12 cellular contexts compared by ENCODE assay signal in genomic region chr5:54900906-54901725, GRCh38.
A peak's percentile ranks its signal among the peaks of the same experiment; 100 is the strongest.
DNase-seq lines count a peak whose midpoint lies in the region; ATAC-seq, FAIRE-seq and TF ChIP-seq lines count a peak whose summit lies in the region.
"Had no signal": no experiment of that assay in that cellular context is flagged by ENCODE, and none has a peak within 500 bp of the region (broad histone marks: within the 10 kb centered on the region; RNA-seq: fewer than 3 reads in every experiment).

No MANE protein-coding gene starts in this region.

- no peak for TF ChIP-seq CTCF in AG04450 (IDR thresholded peaks at IDR 0.05; ENCODE audit: low read depth, low read length)
- no peak for TF ChIP-seq CTCF in choroid plexus epithelial cell (conservative IDR thresholded peaks at IDR 0.05; ENCODE audit: low read depth, low read length)

- DNase-seq in AG04450 (ENCODE audit: low read depth, low spot score) (peak; percentile 83), HTR-8/SVneo (ENCODE audit: insufficient read length, low spot score) (no peak), choroid plexus epithelial cell (ENCODE audit: low read depth) (peak; percentile 97), mesendoderm (no peak), middle frontal gyrus (ENCODE audit: extremely low spot score, low spot score) (no peak)
- DNase-seq: activated CD8-positive, alpha-beta T cell treated with anti-CD3 and anti-CD28 coated beads for 36 hours; COR-L47; H7; NCI-H1417 treated with DMSO at 0.1 percent for 48 hours had no signal

- H3K4me3 ChIP-seq in AG04450 (ENCODE audit: low read depth, low read length) = no peak overlapping the region
- no peak overlapping the region for H3K4me3 ChIP-seq in choroid plexus epithelial cell (ENCODE audit: low read depth, low read length)
- H3K4me3 ChIP-seq in mesendoderm (ENCODE audit: low read length) = no peak overlapping the region

- H4K5ac ChIP-seq in mesendoderm (ENCODE audit: low read length) = no peak overlapping the region

- WGBS in mesendoderm (ENCODE audit: extremely low coverage, insufficient coverage, low lambda C conversion rate) = no CpG with 5 or more reads among the region's 13 CpGs

- no peak overlapping the region for H3K18ac ChIP-seq in mesendoderm (ENCODE audit: low read length)

- H2AK5ac ChIP-seq in mesendoderm (ENCODE audit: low read length) = peak overlapping the region; percentile 84

- FAIRE-seq in HTR-8/SVneo (lab: Jason Lieb, UNC) = peak; percentile 28

- no peak overlapping the region for H2BK15ac ChIP-seq in mesendoderm (replicated peaks; ENCODE audit: low read depth)

- H3K27ac ChIP-seq in AG04450 (ENCODE audit: low read depth, low read length) (peak overlapping the region; percentile 62), mesendoderm (ENCODE audit: low read depth, low read length) (no peak overlapping the region)

- no peaks in the 10 kb centered on the region for H3K36me3 ChIP-seq in mesendoderm (ENCODE audit: control insufficient read depth, insufficient read depth, low read length)

- H3K4me1 ChIP-seq in mesendoderm (ENCODE audit: control insufficient read depth, low read depth, low read length) = peaks cover 6% of the 10 kb centered on the region

- H3K79me1 ChIP-seq in mesendoderm (ENCODE audit: low read length) = no peaks in the 10 kb centered on the region

- H2BK5ac ChIP-seq in mesendoderm (ENCODE audit: low read length) = no peak overlapping the region

- H3K9me3 ChIP-seq in AG04450 (ENCODE audit: control insufficient read depth, insufficient read depth, low read length) = no peaks in the 10 kb centered on the region

- H2BK120ac ChIP-seq in mesendoderm (ENCODE audit: low read depth, low read length) = no peak overlapping the region

- no peak overlapping the region for H4K8ac ChIP-seq in mesendoderm (ENCODE audit: low read depth, low read length)

- peak overlapping the region; percentile 18 for H3K56ac ChIP-seq in mesendoderm (ENCODE audit: low read length)

- CTCF ChIA-PET in AG04450 (lab: Charles Lee) = interaction anchor here (0.8 to 6.3 kb wide), 6 partner anchors 9 to 411 kb away, joined by 3 to 74 read pairs (median 6); partner anchors contain the start of gene GPX8

- no peak overlapping the region for H3K9ac ChIP-seq in mesendoderm (ENCODE audit: low read length)

- no peak for ATAC-seq in activated CD4-positive, CD25-positive, alpha-beta regulatory T cell treated with anti-CD3 and anti-CD28 coated beads, Interleukin-2, amount 50 U/mL, for 24 hours
- no peak for ATAC-seq in GM19351 (IDR thresholded peaks at IDR 0.05; ENCODE audit: unreplicated experiment)
- ATAC-seq in HG02970 (IDR thresholded peaks at IDR 0.05; ENCODE audit: low FRiP score, unreplicated experiment) = no peak
- ATAC-seq: activated CD8-positive, alpha-beta T cell treated with anti-CD3 and anti-CD28 coated beads for 36 hours had no signal

- H3K79me2 ChIP-seq in mesendoderm (ENCODE audit: control insufficient read depth, insufficient read depth, low read length) = no peaks in the 10 kb centered on the region

- H3K4me2 ChIP-seq in mesendoderm (ENCODE audit: low read length) = no peak overlapping the region

- no peak overlapping the region for H3K4ac ChIP-seq in mesendoderm (ENCODE audit: low read depth, low read length)

- H3K23ac ChIP-seq in mesendoderm (ENCODE audit: low read length) = no peak overlapping the region

- POLR2A ChIA-PET in AG04450 (lab: Yijun Ruan, JAX) = interaction anchor here (1.0 to 1.7 kb wide), 6 partner anchors 9 to 591 kb away, joined by 3 to 8 read pairs (median 4); partner anchors contain the start of genes ARL15 and SNX18

- no peaks in the 10 kb centered on the region for H3K27me3 ChIP-seq in AG04450 (ENCODE audit: control insufficient read depth, insufficient read depth, low read length)
- no peaks in the 10 kb centered on the region for H3K27me3 ChIP-seq in mesendoderm (ENCODE audit: insufficient read depth, low read length, poor library complexity)

Comparison
In these comparisons a context has a peak if more than half of its experiments do, and no peak if none do; other contexts are left out.
1. DNase-seq: peak in AG04450 (single experiment) and choroid plexus epithelial cell (single experiment); none in HTR-8/SVneo (single experiment), mesendoderm (single experiment) and middle frontal gyrus (single experiment).